ENCODE assay signal across 8 cellular contexts in the genomic region with DNA sequence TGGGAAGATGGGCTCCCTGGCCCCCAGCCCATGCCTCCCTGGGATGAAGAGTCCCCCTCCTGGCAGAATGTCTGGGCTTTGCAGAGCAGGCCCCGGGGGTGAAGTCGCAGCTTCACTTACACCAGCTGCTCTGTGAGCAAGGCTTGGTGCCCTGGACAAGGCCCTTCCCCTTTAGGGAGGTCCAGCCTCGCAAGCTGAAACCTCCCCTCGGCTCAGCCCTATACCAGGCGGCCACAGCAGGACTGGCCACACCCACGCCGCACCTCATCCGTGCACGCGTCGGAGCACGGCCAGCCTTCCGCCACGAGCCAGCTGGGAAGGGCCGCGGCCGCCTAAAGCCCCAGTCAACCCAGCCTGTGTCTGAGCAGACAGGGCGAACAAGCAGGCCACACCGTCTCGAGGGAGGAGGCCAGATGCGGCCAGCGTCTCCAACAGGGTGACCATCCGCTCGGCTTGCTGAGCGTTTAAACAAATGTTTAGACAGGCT.
DNase-seq lines count a peak whose midpoint lies in the region; ATAC-seq and TF ChIP-seq lines count a peak whose summit lies in the region.

No MANE protein-coding gene starts in this region.

- H3K27ac ChIP-seq in ovary = no peak overlapping the region

- intact Hi-C loops in ovary (cut with DNase I) = no loop called here

- H3K27me3 ChIP-seq in ovary = no peaks in the 10 kb centered on the region

- no peak for TF ChIP-seq CTCF in ovary (IDR thresholded peaks at IDR 0.05)

- TF ChIP-seq EP300 in ovary (IDR thresholded peaks at IDR 0.05) = no peak

- peak; percentile 66 for ATAC-seq in HG03064 (IDR thresholded peaks at IDR 0.05; ENCODE audit: low read depth, unreplicated experiment)
- ATAC-seq in GM18870 (IDR thresholded peaks at IDR 0.05; ENCODE audit: unreplicated experiment) = no peak

- peaks cover 3% of the 10 kb centered on the region for H3K4me1 ChIP-seq in ovary (ENCODE audit: insufficient read depth)

- H3K9me3 ChIP-seq in ovary = no peaks in the 10 kb centered on the region

- DNase-seq in SHP77 (lab: John Stamatoyannopoulos, UW) (peak; percentile 94 to 96), fibroblast of the conjunctiva (ENCODE audit: low read depth) (peak; percentile 71), ovary (peak; percentile 59 to 86 (median 70)), putamen (ENCODE audit: low spot score) (no peak)
- DNase-seq in activated CD4-positive, alpha-beta T cell treated with anti-CD3 and anti-CD28 coated beads, Interleukin-2, amount 50 U/mL, for 1 hour = no peak
- no peak for DNase-seq in activated effector memory CD4-positive, alpha-beta T cell treated with Interleukin-2 at 50 U/mL for 16 hours

- WGBS in ovary, 3 donors = 1 to 4% (median 3%) methylated on average over 14 to 25 of the region's 25 CpGs

- no peaks in the 10 kb centered on the region for H3K36me3 ChIP-seq in ovary

- H3K4me3 ChIP-seq in ovary = no peak overlapping the region

- TF ChIP-seq POLR2A in ovary (IDR thresholded peaks at IDR 0.05) = no peak

Comparison
In these comparisons a context has a peak if more than half of its experiments do, and no peak if none do; other contexts are left out.
1. DNase-seq: peak in SHP77 (2 of 2), fibroblast of the conjunctiva (single experiment) and ovary (5 of 5); none in putamen (single experiment), activated CD4-positive, alpha-beta T cell treated with anti-CD3 and anti-CD28 coated beads, Interleukin-2, amount 50 U/mL, for 1 hour (single experiment) and activated effector memory CD4-positive, alpha-beta T cell treated with Interleukin-2 at 50 U/mL for 16 hours (single experiment).